In the genomic region with DNA sequence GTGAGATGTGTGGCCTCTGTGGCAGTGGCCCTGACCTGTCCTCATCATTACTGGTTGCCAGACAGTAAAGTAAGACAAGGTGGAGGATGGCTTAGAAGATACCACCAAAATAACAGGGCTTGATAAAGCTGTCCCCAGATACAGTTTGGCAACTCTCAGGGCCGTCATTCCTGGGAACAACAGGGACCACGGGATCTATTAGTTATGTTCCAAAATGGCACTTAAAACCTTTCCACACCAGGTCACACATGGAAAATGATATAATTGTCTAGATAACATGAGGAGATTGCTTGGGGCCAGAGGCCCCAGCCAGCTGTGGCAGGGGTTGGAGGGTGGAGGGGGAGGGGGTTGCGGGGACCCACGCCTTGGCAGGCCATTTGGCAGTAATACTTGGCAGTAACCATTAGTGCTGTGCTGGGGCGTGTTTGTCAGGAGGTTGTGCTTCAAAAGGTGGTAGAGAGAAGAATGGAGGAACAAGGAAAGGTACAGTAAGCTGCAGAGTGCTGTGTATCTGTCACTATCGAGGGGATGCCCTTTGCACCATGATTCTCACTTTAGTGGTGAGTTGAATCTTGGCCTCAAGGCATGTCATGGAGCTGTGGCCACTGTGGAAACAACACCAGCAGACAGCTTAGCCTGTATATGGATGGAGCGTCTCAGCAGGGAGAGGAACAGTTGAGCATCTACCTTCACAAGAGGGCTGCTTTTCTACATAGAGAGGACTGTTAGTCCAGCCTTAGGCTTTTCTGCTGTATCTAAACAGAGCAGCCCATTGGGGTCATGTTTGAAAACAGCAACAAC, we compare ENCODE assay signal across 14 cellular contexts. TPM values are rescaled to one million over a fixed set of nuclear protein-coding genes. Genes with fewer than 3 reads are reported as not detected.
DNase-seq lines count a peak whose midpoint lies in the region; ATAC-seq and TF ChIP-seq lines count a peak whose summit lies in the region.
"Had no signal": no experiment of that assay in that cellular context is flagged by ENCODE, and none has a peak within 500 bp of the region (broad histone marks: within the 10 kb centered on the region; RNA-seq: fewer than 3 reads in every experiment).

No MANE protein-coding gene starts in this region.

- no peak overlapping the region for H3K4me3 Mint-ChIP-seq in activated naive CD4-positive, alpha-beta T cell treated with anti-CD3 and anti-CD28 coated beads, Interleukin-2, amount 10 ng/mL, durations not matched to agents 7 days and 5 days
- no peak overlapping the region for H3K4me3 Mint-ChIP-seq in activated naive CD8-positive, alpha-beta T cell treated with anti-CD3 and anti-CD28 coated beads, Interleukin-2, amount 50 U/mL, for 24 hours
- H3K4me3 Mint-ChIP-seq in naive B cell, result peak overlapping the region in 5 of 8 donors; percentile 17 to 69 (median 56)
- H3K4me3 Mint-ChIP-seq: mesothelial cell of epicardium, type B pancreatic cell had no signal

- no peaks in the 10 kb centered on the region for H3K27me3 Mint-ChIP-seq in activated naive CD4-positive, alpha-beta T cell treated with anti-CD3 and anti-CD28 coated beads, Interleukin-2, amount 10 ng/mL, durations not matched to agents 7 days and 5 days
- no peaks in the 10 kb centered on the region for H3K27me3 Mint-ChIP-seq in activated naive CD8-positive, alpha-beta T cell treated with anti-CD3 and anti-CD28 coated beads, Interleukin-2, amount 50 U/mL, for 24 hours
- H3K27me3 Mint-ChIP-seq in naive B cell, result no peaks in the 10 kb centered on the region
- H3K27me3 Mint-ChIP-seq: type B pancreatic cell had no signal

- no peaks in the 10 kb centered on the region for H3K9me3 ChIP-seq in uterus

- H3K4me3 ChIP-seq in uterus (no peak overlapping the region), lower leg skin (ENCODE audit: low read depth, poor library complexity, severe bottlenecking) (no peak overlapping the region)

- TF ChIP-seq POLR2A in uterus (IDR thresholded peaks at IDR 0.05), result no peak
- no peak for TF ChIP-seq POLR2A in lower leg skin (IDR thresholded peaks at IDR 0.05)

- peak; percentile 57 for ATAC-seq in activated naive CD8-positive, alpha-beta T cell treated with anti-CD3 and anti-CD28 coated beads, Interleukin-2, amount 50 U/mL, for 24 hours
- ATAC-seq in naive B cell (ENCODE audit: low read depth in 2 of 2) (no peak), HG03442 (IDR thresholded peaks at IDR 0.05; ENCODE audit: unreplicated experiment) (no peak)

- peak overlapping the region; percentile 67 for H3K27ac Mint-ChIP-seq in activated naive CD4-positive, alpha-beta T cell treated with anti-CD3 and anti-CD28 coated beads, Interleukin-2, amount 10 ng/mL, durations not matched to agents 7 days and 5 days
- H3K27ac Mint-ChIP-seq in activated naive CD8-positive, alpha-beta T cell treated with anti-CD3 and anti-CD28 coated beads, Interleukin-2, amount 50 U/mL, for 24 hours, result peak overlapping the region; percentile 75
- peak overlapping the region; percentile 86 to 98 (median 94) for H3K27ac Mint-ChIP-seq in naive B cell
- H3K27ac Mint-ChIP-seq: mesothelial cell of epicardium, type B pancreatic cell had no signal

- H3K36me3 Mint-ChIP-seq in activated naive CD4-positive, alpha-beta T cell treated with anti-CD3 and anti-CD28 coated beads, Interleukin-2, amount 10 ng/mL, durations not matched to agents 7 days and 5 days, result peaks cover 45% of the 10 kb centered on the region
- H3K36me3 Mint-ChIP-seq in activated naive CD8-positive, alpha-beta T cell treated with anti-CD3 and anti-CD28 coated beads, Interleukin-2, amount 50 U/mL, for 24 hours (ENCODE audit: low read depth), result peaks cover 4% of the 10 kb centered on the region
- peaks cover 0 to under 1% of the 10 kb centered on the region in 2 donors for H3K36me3 Mint-ChIP-seq in naive B cell
- H3K36me3 Mint-ChIP-seq: mesothelial cell of epicardium, type B pancreatic cell had no signal

- no peaks in the 10 kb centered on the region for H3K4me1 ChIP-seq in uterus

- peaks cover 87% of the 10 kb centered on the region for H3K4me1 Mint-ChIP-seq in activated naive CD4-positive, alpha-beta T cell treated with anti-CD3 and anti-CD28 coated beads, Interleukin-2, amount 10 ng/mL, durations not matched to agents 7 days and 5 days
- H3K4me1 Mint-ChIP-seq in activated naive CD8-positive, alpha-beta T cell treated with anti-CD3 and anti-CD28 coated beads, Interleukin-2, amount 50 U/mL, for 24 hours, result peaks cover 90% of the 10 kb centered on the region
- H3K4me1 Mint-ChIP-seq in naive B cell, result peaks cover 75 to 93% (median 92%) of the 10 kb centered on the region in 3 donors
- H3K4me1 Mint-ChIP-seq: mesothelial cell of epicardium had no signal

- H3K27ac ChIP-seq in uterus, result peak overlapping the region; percentile 26 to 33

- no peaks in the 10 kb centered on the region for H3K36me3 ChIP-seq in uterus

- intact Hi-C loops in uterus (cut with DNase I; ENCODE audit: low total_unique reads), result no loop called here
- intact Hi-C loops in lower leg skin (cut with DNase I; ENCODE audit: low total_unique reads), result no loop called here

- DNase-seq in activated naive CD4-positive, alpha-beta T cell treated with anti-CD3 and anti-CD28 coated beads, Interleukin-2, amount 10 ng/mL, durations not matched to agents 7 days and 5 days, result no peak
- DNase-seq in activated naive CD4-positive, alpha-beta T cell (lab: John Stamatoyannopoulos, UW), result no peak
- no peak for DNase-seq in activated naive CD8-positive, alpha-beta T cell treated with anti-CD3 and anti-CD28 coated beads, Interleukin-2, amount 50 U/mL, for 24 hours
- DNase-seq in naive B cell (no peak), uterus (no peak), GM20000 (ENCODE audit: low spot score) (no peak), lower leg skin (ENCODE audit: low spot score in 2 of 2) (no peak)
- DNase-seq: DMS153, NCI-H2029, posterior cingulate gyrus, SHP77 had no signal

- WGBS in lower leg skin, 2 donors, result 54 to 74% methylated on average over 7 of the region's 7 CpGs

- no peaks in the 10 kb centered on the region for H3K27me3 ChIP-seq in uterus

- CTCF ChIA-PET in activated naive CD4-positive, alpha-beta T cell treated with anti-CD3 and anti-CD28 coated beads, Interleukin-2, amount 10 ng/mL, durations not matched to agents 7 days and 5 days (lab: Charles Lee), result interaction anchor here (1.2 kb wide), 1 partner anchor 57 kb away, joined by 4 read pairs; no protein-coding TSS in a partner anchor

- no peak for TF ChIP-seq CTCF in uterus (IDR thresholded peaks at IDR 0.05)
- TF ChIP-seq CTCF in GM20000 (IDR thresholded peaks at IDR 0.05; ENCODE audit: extremely low read depth, missing control alignments), result no peak
- no peak for TF ChIP-seq CTCF in lower leg skin (IDR thresholded peaks at IDR 0.05)

- H3K9me3 Mint-ChIP-seq in activated naive CD4-positive, alpha-beta T cell treated with anti-CD3 and anti-CD28 coated beads, Interleukin-2, amount 10 ng/mL, durations not matched to agents 7 days and 5 days, result peaks cover 2% of the 10 kb centered on the region
- H3K9me3 Mint-ChIP-seq in activated naive CD8-positive, alpha-beta T cell treated with anti-CD3 and anti-CD28 coated beads, Interleukin-2, amount 50 U/mL, for 24 hours, result no peaks in the 10 kb centered on the region
- peaks cover 0 to 2% (median 0%) of the 10 kb centered on the region in 7 donors for H3K9me3 Mint-ChIP-seq in naive B cell
- H3K9me3 Mint-ChIP-seq: type B pancreatic cell had no signal

RNA-seq across cellular contexts. Expression of gene PLCL2, which starts 14.0 kb away (rescaled TPM):
- polyA plus RNA-seq in naive B cell (ENCODE audit: low read depth in 6 of 6), result 10 to 100 TPM; 65.7 to 92.7 (median 69.1) TPM
- 10 to 100 TPM in 3 of 4 donors, 1 to 10 TPM in 1; 9.7 to 63.0 (median 19.5) TPM for total RNA-seq in uterus
- 1 to 10 TPM; 1.4 to 4.5 (median 3.9) TPM for total RNA-seq in lower leg skin

Comparison
In these comparisons a context has a peak if more than half of its experiments do, and no peak if none do; other contexts are left out.
1. H3K4me3 Mint-ChIP-seq: peak in naive B cell (5 of 8); none in activated naive CD4-positive, alpha-beta T cell treated with anti-CD3 and anti-CD28 coated beads, Interleukin-2, amount 10 ng/mL, durations not matched to agents 7 days and 5 days (single experiment) and activated naive CD8-positive, alpha-beta T cell treated with anti-CD3 and anti-CD28 coated beads, Interleukin-2, amount 50 U/mL, for 24 hours (single experiment).
2. Peak in every context shown above with its lines, with median percentiles within 50 percentile points of each other: H3K27ac Mint-ChIP-seq.